Comparison of ENCODE assay signal across 24 cellular contexts in genomic region chr4:8400641-8401325, GRCh38. TPM values are rescaled to one million over a fixed set of nuclear protein-coding genes. Genes with fewer than 3 reads are reported as not detected.
A peak's percentile ranks its signal among the peaks of the same experiment; 100 is the strongest.
DNase-seq lines count a peak whose midpoint lies in the region; ATAC-seq, FAIRE-seq and TF ChIP-seq lines count a peak whose summit lies in the region.
"Had no signal": no experiment of that assay in that cellular context is flagged by ENCODE, and none has a peak within 500 bp of the region (broad histone marks: within the 10 kb centered on the region; RNA-seq: fewer than 3 reads in every experiment).

No MANE protein-coding gene starts in this region.

- no peak overlapping the region for H3K56ac ChIP-seq in H1 (replicated peaks; ENCODE audit: insufficient read length, low read depth, low read length)

- H2BK12ac ChIP-seq in H1 (ENCODE audit: low read depth, low read length) = no peak overlapping the region

- 94% methylated on average over 13 of the region's 13 CpGs; no CpG with 5 or more reads in 1 of the 2 experiments for WGBS in H1 (ENCODE audit: extremely low coverage in 1 of 2, insufficient coverage in 1 of 2, insufficient read length in 1 of 2, insufficient replicate concordance in 2 of 2, low coverage in 1 of 2, low lambda C conversion rate in 2 of 2, missing lambda C conversion rate in 1 of 2), 2 experiments

- no peaks in the 10 kb centered on the region for H3K79me1 ChIP-seq in H1 (ENCODE audit: low read depth, low read length)

- no peak overlapping the region for H3K4ac ChIP-seq in H1 (replicated peaks; ENCODE audit: insufficient read length, low read depth, low read length)

- H2BK120ac ChIP-seq in H1 (replicated peaks; ENCODE audit: low read depth, low read length) = no peak overlapping the region

- H3K36me3 Mint-ChIP-seq in neural crest cell (ENCODE audit: low read depth) = peaks cover 9% of the 10 kb centered on the region

- FAIRE-seq in H1 (lab: Jason Lieb, UNC) = no peak
- FAIRE-seq: islet of Langerhans had no signal

- no peak overlapping the region for H4K8ac ChIP-seq in H1 (ENCODE audit: extremely low read depth, insufficient read depth, low read length)

- H3K27me3 Mint-ChIP-seq in neural crest cell (ENCODE audit: low read depth) = no peaks in the 10 kb centered on the region
- H3K27me3 Mint-ChIP-seq: activated naive CD8-positive, alpha-beta T cell treated with anti-CD3 and anti-CD28 coated beads, Interleukin-2, amount 50 U/mL, for 24 hours; brain; CD4-positive, alpha-beta T cell; progenitor cell of endocrine pancreas had no signal

- H3K9ac ChIP-seq in BLaER1 = no peak overlapping the region
- H3K9ac ChIP-seq in H1 (replicated peaks in 1 of 4; ENCODE audit: extremely low read depth in 1 of 4, low read depth in 3 of 4, low read length in 3 of 4) = no peak overlapping the region
- H3K9ac ChIP-seq: neural progenitor cell had no signal

- H3K9me3 Mint-ChIP-seq in neural crest cell = no peaks in the 10 kb centered on the region
- H3K9me3 Mint-ChIP-seq: activated naive CD8-positive, alpha-beta T cell treated with anti-CD3 and anti-CD28 coated beads, Interleukin-2, amount 50 U/mL, for 24 hours; brain; CD4-positive, alpha-beta T cell had no signal

- TF ChIP-seq EP300 in Ishikawa (IDR thresholded peaks at IDR 0.05; ENCODE audit: borderline replicate concordance) (no peak), H1 (IDR thresholded peaks at IDR 0.05; ENCODE audit: borderline replicate concordance in 1 of 2, low read depth in 2 of 2, low read length in 2 of 2) (no peak)

- no peak overlapping the region for H2AK5ac ChIP-seq in H1 (ENCODE audit: low read depth, low read length)

- no peaks in the 10 kb centered on the region for H3K27me3 ChIP-seq in BLaER1
- no peaks in the 10 kb centered on the region for H3K27me3 ChIP-seq in H1 (replicated peaks in 1 of 4; ENCODE audit: control insufficient read depth in 3 of 4, extremely low read depth in 1 of 4, insufficient read depth in 3 of 4, low read length in 3 of 4)
- H3K27me3 ChIP-seq: foreskin keratinocyte, neural progenitor cell had no signal

- H2BK20ac ChIP-seq in H1 (ENCODE audit: low read length) = no peak overlapping the region

- POLR2A ChIA-PET in H1 (lab: Charles Lee; ENCODE audit: partially characterized antibody) = interaction anchor here (1.3 kb wide), 1 partner anchor 82 kb away, joined by 3 read pairs; no protein-coding TSS in a partner anchor

- H3K27ac Mint-ChIP-seq in neural crest cell (ENCODE audit: unreplicated experiment) = peak overlapping the region; percentile 63
- H3K27ac Mint-ChIP-seq: activated naive CD8-positive, alpha-beta T cell treated with anti-CD3 and anti-CD28 coated beads, Interleukin-2, amount 50 U/mL, for 24 hours; CD4-positive, alpha-beta T cell; neural progenitor cell; progenitor cell of endocrine pancreas had no signal

- no peak overlapping the region for H3K14ac ChIP-seq in H1 (ENCODE audit: insufficient read length)

- peaks cover 6% of the 10 kb centered on the region for H3K4me1 Mint-ChIP-seq in neural crest cell
- H3K4me1 Mint-ChIP-seq: activated naive CD8-positive, alpha-beta T cell treated with anti-CD3 and anti-CD28 coated beads, Interleukin-2, amount 50 U/mL, for 24 hours had no signal

- H3K4me1 ChIP-seq in BLaER1 (peaks cover 99% of the 10 kb centered on the region), H1 (replicated peaks in 1 of 4; ENCODE audit: control insufficient read depth in 3 of 4, insufficient read depth in 4 of 4, low read length in 3 of 4) (peaks cover 0 to 8% (median 6%) of the 10 kb centered on the region in 4 experiments; a peak in 6 of 7 replicates)
- H3K4me1 ChIP-seq: foreskin keratinocyte, neural progenitor cell had no signal

- H3K36me3 ChIP-seq in BLaER1 = peaks cover 26% of the 10 kb centered on the region
- peaks cover 0 to 2% (median 0%) of the 10 kb centered on the region in 4 experiments; a peak in 1 of 8 replicates for H3K36me3 ChIP-seq in H1 (ENCODE audit: control insufficient read depth in 2 of 4, insufficient read depth in 4 of 4, low read length in 3 of 4)
- H3K36me3 ChIP-seq: neural progenitor cell had no signal

- H4K91ac ChIP-seq in H1 (replicated peaks; ENCODE audit: insufficient read length, low read length) = no peak overlapping the region

- no peak overlapping the region for H3K4me3 Mint-ChIP-seq in neural crest cell
- H3K4me3 Mint-ChIP-seq: activated naive CD8-positive, alpha-beta T cell treated with anti-CD3 and anti-CD28 coated beads, Interleukin-2, amount 50 U/mL, for 24 hours; brain; CD4-positive, alpha-beta T cell; neural progenitor cell had no signal

- H3K27ac ChIP-seq in BLaER1 (no peak overlapping the region), H1 (ENCODE audit: low read depth, low read length) (no peak overlapping the region)
- H3K27ac ChIP-seq: foreskin keratinocyte, neural progenitor cell, WERI-Rb-1 had no signal

- no peaks in the 10 kb centered on the region for H3K23me2 ChIP-seq in H1 (ENCODE audit: low read depth, low read length)

- H2BK5ac ChIP-seq in H1 (ENCODE audit: low read depth, low read length) = no peak overlapping the region

- no peak overlapping the region for H3K23ac ChIP-seq in H1 (ENCODE audit: insufficient read length)

- TF ChIP-seq POLR2A in H1 (IDR thresholded peaks at IDR 0.05; ENCODE audit: control extremely low read depth in 1 of 2, low read depth in 2 of 2, low read length in 2 of 2) = no peak

- no peak overlapping the region for H2BK15ac ChIP-seq in H1 (ENCODE audit: low read length)

- TF ChIP-seq CTCF in H1 (IDR thresholded peaks at IDR 0.05; ENCODE audit: control extremely low read depth in 1 of 3, insufficient read depth in 1 of 3, low read depth in 1 of 3, low read length in 3 of 3) (no peak), neural crest cell (conservative IDR thresholded peaks at IDR 0.05) (no peak)

- ATAC-seq in HG02610 (IDR thresholded peaks at IDR 0.05; ENCODE audit: unreplicated experiment) = no peak
- no peak for ATAC-seq in HG02973 (IDR thresholded peaks at IDR 0.05; ENCODE audit: unreplicated experiment)
- ATAC-seq: activated naive CD8-positive, alpha-beta T cell treated with anti-CD3 and anti-CD28 coated beads, Interleukin-2, amount 50 U/mL, for 24 hours; foreskin keratinocyte had no signal

- DNase-seq in H1 (ENCODE audit: low read depth in 1 of 2, low spot score in 2 of 2) (no peak), neural crest cell (ENCODE audit: low read depth, low spot score) (no peak), NCI-H345 treated with DMSO at 0.1 percent for 48 hours (lab: John Stamatoyannopoulos, UW; ENCODE audit: unreplicated experiment) (no peak), dedifferentiated amniotic fluid mesenchymal stem cell (ENCODE audit: extremely low spot score) (no peak)
- DNase-seq: activated CD4-positive, alpha-beta T cell treated with anti-CD3 and anti-CD28 coated beads, Interleukin-2, amount 50 U/mL, for 48 hours; activated CD8-positive, alpha-beta memory T cell treated with anti-CD3 and anti-CD28 coated beads, Interleukin-2, amount 50 U/mL, for 48 hours; activated effector memory CD4-positive, alpha-beta T cell treated with anti-CD3 and anti-CD28 coated beads, Interleukin-2, amount 50 U/mL, for 16 hours; activated naive CD8-positive, alpha-beta T cell treated with anti-CD3 and anti-CD28 coated beads, Interleukin-2, amount 50 U/mL, for 24 hours; CD4-positive, alpha-beta T cell; dermis blood vessel endothelial cell; foreskin keratinocyte; GDM1; hippocampal formation; NCI-H510A treated with DMSO at 0.1 percent for 48 hours; stimulated activated CD8-positive, alpha-beta memory T cell treated with anti-CD3 and anti-CD28 coated beads, Interleukin-4, amount 100 ng/mL, for 48 hours; WERI-Rb-1 had no signal

- H3K9me3 ChIP-seq in BLaER1 = peaks cover 5% of the 10 kb centered on the region
- no peaks in the 10 kb centered on the region; a peak in 1 of 4 replicates for H3K9me3 ChIP-seq in H1 (ENCODE audit: insufficient read depth in 2 of 2, low read depth in 1 of 2, low read length in 1 of 2)

- no peak overlapping the region for H2AFZ ChIP-seq in H1 (ENCODE audit: low read length)
- H2AFZ ChIP-seq: neural progenitor cell had no signal

- H3K4me2 ChIP-seq in BLaER1 (peak overlapping the region; percentile 83), H1 (ENCODE audit: insufficient read depth in 1 of 2, low read depth in 2 of 2, low read length in 2 of 2) (no peak overlapping the region)
- H3K4me2 ChIP-seq: neural progenitor cell had no signal

- TF ChIP-seq RAD21 in Ishikawa (IDR thresholded peaks at IDR 0.05; ENCODE audit: low read depth) (no peak), H1 (IDR thresholded peaks at IDR 0.05 in 1 of 2, conservative IDR thresholded peaks at IDR 0.05 in 1 of 2; ENCODE audit: low read depth in 2 of 2, low read length in 2 of 2) (no peak)

- no peaks in the 10 kb centered on the region for H3K79me2 ChIP-seq in H1 (ENCODE audit: control insufficient read depth in 1 of 2, insufficient read depth in 2 of 2, low read length in 2 of 2)

- no peak overlapping the region for H4K5ac ChIP-seq in H1 (ENCODE audit: insufficient read length, low read depth, low read length)

- H4K20me1 ChIP-seq in BLaER1 (no peaks in the 10 kb centered on the region), H1 (replicated peaks in 1 of 2; ENCODE audit: control insufficient read depth in 1 of 2, insufficient read depth in 2 of 2, low read length in 2 of 2) (no peaks in the 10 kb centered on the region)

- no peak overlapping the region for H3K18ac ChIP-seq in H1 (ENCODE audit: extremely low read depth, low read length)

- H3K4me3 ChIP-seq in BLaER1 = no peak overlapping the region
- no peak overlapping the region for H3K4me3 ChIP-seq in H1 (ENCODE audit: extremely low read depth in 1 of 4, insufficient read depth in 2 of 4, low read depth in 3 of 4, low read length in 4 of 4)
- H3K4me3 ChIP-seq: neural progenitor cell had no signal

- CTCF ChIA-PET in H1 (lab: Charles Lee; ENCODE audit: partially characterized antibody) = interaction anchor here (0.7 to 10.4 kb wide), 13 partner anchors 10 to 213 kb away, joined by 3 to 94 read pairs (median 13); no protein-coding TSS in a partner anchor

RNA-seq across cellular contexts. Expression of gene ACOX3, which starts 39.7 kb away (rescaled TPM):
- total RNA-seq in H1 (2021; fragmentation: NEBNext Ultra II Directional; extraction: Animal tissue kit (Norgen Biotek cat#: 25700)) = 9.9 and 10.2 TPM in 2 replicates
- 2.5 and 4.3 TPM in 2 replicates for polyA plus RNA-seq in H1 (2011; rRNA removed)
- polyA plus RNA-seq in H1 (2011; cell fraction: cytosol; rRNA removed) = 3.5 TPM
- 4.9 TPM for polyA plus RNA-seq in H1 (2011; cell fraction: nucleus; rRNA removed)
- 5.7 to 10.4 TPM (median 7.9 TPM) in 4 replicates for polyA plus RNA-seq in H1 (2012, experiment 1 of 2)
- polyA plus RNA-seq in H1 (2012, experiment 2 of 2) = 8.1 TPM
- polyA plus RNA-seq in H1 (2013, experiment 1 of 2) = 6.0 TPM
- polyA plus RNA-seq in H1 (2013, experiment 2 of 2) = 5.7 TPM
- 5.4 and 9.0 TPM in 2 replicates for polyA minus RNA-seq in H1 (2011; rRNA and poly(A)+ RNA removed)
- 2.1 TPM for polyA minus RNA-seq in H1 (2011; cell fraction: cytosol; rRNA and poly(A)+ RNA removed)
- polyA minus RNA-seq in H1 (2011; cell fraction: nucleus; rRNA and poly(A)+ RNA removed) = 5.4 TPM
- 16.6 and 24.6 TPM in 2 replicates for total RNA-seq in neural crest cell

RNA-seq across cellular contexts. Expression of gene TRMT44, which starts 39.8 kb away (rescaled TPM):
- total RNA-seq in H1 (2021; fragmentation: NEBNext Ultra II Directional; extraction: Animal tissue kit (Norgen Biotek cat#: 25700)) = 20.1 and 23.9 TPM in 2 replicates
- polyA plus RNA-seq in H1 (2011; rRNA removed) = 8.6 and 11.6 TPM in 2 replicates
- 10.6 TPM for polyA plus RNA-seq in H1 (2011; cell fraction: cytosol; rRNA removed)
- 37.2 TPM for polyA plus RNA-seq in H1 (2011; cell fraction: nucleus; rRNA removed)
- polyA plus RNA-seq in H1 (2012, experiment 1 of 2) = 9.3 to 14.4 TPM (median 11.8 TPM) in 4 replicates
- polyA plus RNA-seq in H1 (2012, experiment 2 of 2) = 5.4 TPM
- polyA plus RNA-seq in H1 (2013, experiment 1 of 2) = 7.4 TPM
- polyA plus RNA-seq in H1 (2013, experiment 2 of 2) = 7.0 TPM
- 14.1 and 18.0 TPM in 2 replicates for polyA minus RNA-seq in H1 (2011; rRNA and poly(A)+ RNA removed)
- polyA minus RNA-seq in H1 (2011; cell fraction: cytosol; rRNA and poly(A)+ RNA removed) = 19.2 TPM
- 52.7 TPM for polyA minus RNA-seq in H1 (2011; cell fraction: nucleus; rRNA and poly(A)+ RNA removed)
- total RNA-seq in neural crest cell = 20.1 and 24.7 TPM in 2 replicates
